Comparison of ENCODE assay signal across 10 cellular contexts in genomic region chr4:136637071-136637777, GRCh38.
DNase-seq lines count a peak whose midpoint lies in the region; ATAC-seq, FAIRE-seq and TF ChIP-seq lines count a peak whose summit lies in the region.
"Had no signal": no experiment of that assay in that cellular context is flagged by ENCODE, and none has a peak within 500 bp of the region (broad histone marks: within the 10 kb centered on the region; RNA-seq: fewer than 3 reads in every experiment).

No MANE protein-coding gene starts in this region.

- no peak overlapping the region for H3K9ac ChIP-seq in astrocyte (ENCODE audit: low read length)

- H3K79me2 ChIP-seq in astrocyte (ENCODE audit: insufficient read depth, low read length), result no peaks in the 10 kb centered on the region

- no peak overlapping the region for H3K4me3 ChIP-seq in astrocyte (ENCODE audit: insufficient read depth, low read depth, low read length)
- H3K4me3 ChIP-seq: lung had no signal

- H3K4me1 ChIP-seq in astrocyte (ENCODE audit: insufficient read depth, low read length), result no peaks in the 10 kb centered on the region

- H3K27me3 Mint-ChIP-seq in astrocyte (ENCODE audit: low read depth, unreplicated experiment), result no peaks in the 10 kb centered on the region

- H3K27me3 ChIP-seq in astrocyte (ENCODE audit: insufficient read depth, low read length), result no peaks in the 10 kb centered on the region

- H4K20me1 ChIP-seq in astrocyte (ENCODE audit: insufficient read depth, low read length), result no peaks in the 10 kb centered on the region

- in situ Hi-C loops in G401 (cut with HindIII; ENCODE audit: low sequenced_read_pairs), result no loop called here

- H3K27ac Mint-ChIP-seq in astrocyte (ENCODE audit: unreplicated experiment), result no peak overlapping the region

- TF ChIP-seq CTCF in astrocyte (IDR thresholded peaks at IDR 0.05; ENCODE audit: insufficient read depth, low read depth, low read length), result peak; percentile 36

- no peaks in the 10 kb centered on the region for H3K36me3 Mint-ChIP-seq in astrocyte (ENCODE audit: low read depth, unreplicated experiment)

- no peak overlapping the region for H3K27ac ChIP-seq in astrocyte (ENCODE audit: low read depth, low read length)

- no peaks in the 10 kb centered on the region for H3K4me1 Mint-ChIP-seq in astrocyte (ENCODE audit: low read depth, unreplicated experiment)

- no peaks in the 10 kb centered on the region for H3K9me3 Mint-ChIP-seq in astrocyte (ENCODE audit: unreplicated experiment)

- DNase-seq in G401 (ENCODE audit: low spot score) (peak; percentile 7), HT-29 (ENCODE audit: low spot score) (peak; percentile 31), astrocyte (ENCODE audit: low read depth) (no peak), kidney tubule cell (ENCODE audit: low spot score) (peak; percentile 3), HK-2 (ENCODE audit: unreplicated experiment) (no peak)
- DNase-seq in activated CD4-positive, alpha-beta T cell treated with anti-CD3 and anti-CD28 coated beads, Interleukin-2, amount 50 U/mL, for 4 hours, result no peak
- DNase-seq in effector CD4-positive, alpha-beta T cell, result no peak
- DNase-seq: SW 1271 had no signal

- H3K9me3 ChIP-seq in astrocyte (ENCODE audit: insufficient read depth, low read depth, low read length), result no peaks in the 10 kb centered on the region

- no peak for FAIRE-seq in astrocyte (lab: Jason Lieb, UNC)

- H3K4me2 ChIP-seq in astrocyte (ENCODE audit: low read length), result no peak overlapping the region

- no peaks in the 10 kb centered on the region for H3K36me3 ChIP-seq in astrocyte (ENCODE audit: insufficient read depth, low read length)

- H2AFZ ChIP-seq in astrocyte (ENCODE audit: low read depth, low read length), result no peak overlapping the region

- no peak for ATAC-seq in HG02642 (IDR thresholded peaks at IDR 0.05; ENCODE audit: poor library complexity, unreplicated experiment)

- no peak overlapping the region for H3K4me3 Mint-ChIP-seq in astrocyte (ENCODE audit: unreplicated experiment)

Comparison
In these comparisons a context has a peak if more than half of its experiments do, and no peak if none do; other contexts are left out.
1. DNase-seq: peak in G401 (single experiment), HT-29 (single experiment) and kidney tubule cell (single experiment); none in astrocyte (single experiment), activated CD4-positive, alpha-beta T cell treated with anti-CD3 and anti-CD28 coated beads, Interleukin-2, amount 50 U/mL, for 4 hours (0 of 2), HK-2 (single experiment) and effector CD4-positive, alpha-beta T cell (single experiment).